In genomic region chr12:50246873-50247612, GRCh38 we compare ENCODE assay signal across 8 cellular contexts. TPM values are rescaled to one million over a fixed set of nuclear protein-coding genes. Genes with fewer than 3 reads are reported as not detected.
DNase-seq lines count a peak whose midpoint lies in the region; ATAC-seq and TF ChIP-seq lines count a peak whose summit lies in the region.

No MANE protein-coding gene starts in this region.

- TF ChIP-seq CTCF in GM13977 (IDR thresholded peaks at IDR 0.05; ENCODE audit: extremely low read depth, insufficient read depth, missing control alignments) = no peak

- peaks cover 22% of the 10 kb centered on the region for H3K36me3 Mint-ChIP-seq in activated CD8-positive, alpha-beta memory T cell treated with anti-CD3 and anti-CD28 coated beads, Interleukin-2, amount 10 ng/mL, durations not matched to agents 7 days and 5 days

- no peaks in the 10 kb centered on the region for H3K9me3 Mint-ChIP-seq in activated CD8-positive, alpha-beta memory T cell treated with anti-CD3 and anti-CD28 coated beads, Interleukin-2, amount 10 ng/mL, durations not matched to agents 7 days and 5 days (ENCODE audit: low read depth)

- in situ Hi-C loops in GM13977 (cut with MboI; ENCODE audit: low pct_unique_long_range_greater_than_20kb, low sequenced_read_pairs, unreplicated experiment) = no loop called here

- ATAC-seq in activated CD8-positive, alpha-beta memory T cell treated with anti-CD3 and anti-CD28 coated beads, Interleukin-2, amount 10 ng/mL, durations not matched to agents 7 days and 5 days = peak; percentile 87
- ATAC-seq in Right ventricle myocardium superior (ENCODE audit: poor library complexity) (peak; percentile 79), GM19397 (IDR thresholded peaks at IDR 0.05; ENCODE audit: unreplicated experiment) (no peak)

- H3K27ac Mint-ChIP-seq in activated CD8-positive, alpha-beta memory T cell treated with anti-CD3 and anti-CD28 coated beads, Interleukin-2, amount 10 ng/mL, durations not matched to agents 7 days and 5 days = peak overlapping the region; percentile 86

- peak; percentile 45 for DNase-seq in GM13977 (ENCODE audit: low spot score)
- DNase-seq in HK-2 (ENCODE audit: unreplicated experiment) = peak; percentile 89
- DNase-seq in activated CD8-positive, alpha-beta memory T cell treated with anti-CD3 and anti-CD28 coated beads, Interleukin-2, amount 10 ng/mL, durations not matched to agents 7 days and 5 days = peak; percentile 60
- peak; percentile 67 for DNase-seq in Right ventricle myocardium superior
- DNase-seq in stimulated activated CD4-positive, alpha-beta T cell treated with anti-CD3 and anti-CD28 coated beads, Interleukin-12 subunit alpha, Interleukin-12 subunit beta, amount 100 ng/mL, for 48 hours (ENCODE audit: low read depth in 2 of 3, low spot score in 1 of 3) = peak; percentile 33 to 37 (median 34)
- no peak for DNase-seq in NCI-H1092 treated with DMSO at 0.1 percent for 48 hours (lab: John Stamatoyannopoulos, UW)
- DNase-seq in KG1 (lab: John Stamatoyannopoulos, UW) = no peak

- peak overlapping the region; percentile 45 for H3K4me3 Mint-ChIP-seq in activated CD8-positive, alpha-beta memory T cell treated with anti-CD3 and anti-CD28 coated beads, Interleukin-2, amount 10 ng/mL, durations not matched to agents 7 days and 5 days

- CTCF ChIA-PET in activated CD8-positive, alpha-beta memory T cell treated with anti-CD3 and anti-CD28 coated beads, Interleukin-2, amount 10 ng/mL, durations not matched to agents 7 days and 5 days (lab: Charles Lee) = interaction anchor here (0.9 to 2.1 kb wide), 8 partner anchors 13 to 302 kb away, joined by 3 to 14 read pairs (median 4); partner anchors contain the start of genes CERS5 and LIMA1

- H3K4me1 Mint-ChIP-seq in activated CD8-positive, alpha-beta memory T cell treated with anti-CD3 and anti-CD28 coated beads, Interleukin-2, amount 10 ng/mL, durations not matched to agents 7 days and 5 days = peaks cover 59% of the 10 kb centered on the region

- intact Hi-C loops in Right ventricle myocardium superior (cut with DNase I) = no loop called here

- no peaks in the 10 kb centered on the region for H3K27me3 Mint-ChIP-seq in activated CD8-positive, alpha-beta memory T cell treated with anti-CD3 and anti-CD28 coated beads, Interleukin-2, amount 10 ng/mL, durations not matched to agents 7 days and 5 days

RNA-seq across cellular contexts. Expression of gene LIMA1, which starts 36.3 kb away (rescaled TPM):
- total RNA-seq in activated CD8-positive, alpha-beta memory T cell treated with anti-CD3 and anti-CD28 coated beads, Interleukin-2, amount 10 ng/mL, durations not matched to agents 7 days and 5 days = 10 to 100 TPM; 36.4 to 64.2 TPM
- 11.8 TPM for total RNA-seq in Right ventricle myocardium superior

Comparison
In these comparisons a context has a peak if more than half of its experiments do, and no peak if none do; other contexts are left out.
1. DNase-seq: peak in GM13977 (single experiment), HK-2 (single experiment), activated CD8-positive, alpha-beta memory T cell treated with anti-CD3 and anti-CD28 coated beads, Interleukin-2, amount 10 ng/mL, durations not matched to agents 7 days and 5 days (single experiment), Right ventricle myocardium superior (single experiment) and stimulated activated CD4-positive, alpha-beta T cell treated with anti-CD3 and anti-CD28 coated beads, Interleukin-12 subunit alpha, Interleukin-12 subunit beta, amount 100 ng/mL, for 48 hours (3 of 3); none in NCI-H1092 treated with DMSO at 0.1 percent for 48 hours (single experiment) and KG1 (single experiment).